20 cellular contexts compared by ENCODE assay signal in genomic region chr3:172069473-172069872, GRCh38. TPM values are rescaled to one million over a fixed set of nuclear protein-coding genes. Genes with fewer than 3 reads are reported as not detected.
DNase-seq lines count a peak whose midpoint lies in the region; ATAC-seq and TF ChIP-seq lines count a peak whose summit lies in the region.
"Had no signal": no experiment of that assay in that cellular context is flagged by ENCODE, and none has a peak within 500 bp of the region (broad histone marks: within the 10 kb centered on the region; RNA-seq: fewer than 3 reads in every experiment).

No MANE protein-coding gene starts in this region.

- in situ Hi-C loops in ACHN (cut with HindIII; ENCODE audit: low pct_ligation_motif_present, low pct_unique_long_range_greater_than_20kb, low sequenced_read_pairs) (no loop called here), G401 (cut with HindIII; ENCODE audit: low sequenced_read_pairs) (no loop called here)

- DNase-seq in natural killer cell (no peak), left kidney (ENCODE audit: low read depth, low spot score) (peak; percentile 74), psoas muscle (no peak), ACHN (no peak), retina (no peak), G401 (ENCODE audit: low spot score) (no peak)
- DNase-seq in natural killer cell treated with Interleukin-12 subunit alpha and Interleukin-12 subunit beta and Interleukin-15 and Interleukin-18, amount 100 ng/mL, for 72 hours (ENCODE audit: low spot score): no peak
- DNase-seq: activated naive CD4-positive, alpha-beta T cell treated with anti-CD3 and anti-CD28 coated beads, Interleukin-2, amount 10 ng/mL, durations not matched to agents 7 days and 5 days; caudate nucleus; NCI-H1092; NCI-H187 treated with DMSO at 0.1 percent for 48 hours; NCI-H526 treated with DMSO at 0.1 percent for 48 hours; SK-N-SH; T-helper 9 cell had no signal

- intact Hi-C loops in natural killer cell (cut with micrococcal nuclease): no loop called here
- intact Hi-C loops in psoas muscle (cut with DNase I): no loop called here

- H3K27me3 ChIP-seq in psoas muscle (ENCODE audit: insufficient read depth in 3 of 3, low read length in 2 of 3): no peaks in the 10 kb centered on the region
- H3K27me3 ChIP-seq: vagina had no signal

- peak overlapping the region; percentile 4 to 50 for H3K27ac Mint-ChIP-seq in natural killer cell
- H3K27ac Mint-ChIP-seq in natural killer cell treated with Interleukin-12 subunit alpha and Interleukin-12 subunit beta and Interleukin-15 and Interleukin-18, amount 100 ng/mL, for 72 hours: no peak overlapping the region
- H3K27ac Mint-ChIP-seq: activated naive CD4-positive, alpha-beta T cell treated with anti-CD3 and anti-CD28 coated beads, Interleukin-2, amount 10 ng/mL, durations not matched to agents 7 days and 5 days; activated T-helper 1 cell treated with anti-CD3 and anti-CD28 coated beads, Interleukin-12 subunit alpha, Interleukin-12 subunit beta, Interleukin-2, Interleukin-4 antibody, amounts not matched to agents 30 ng/mL and 10 ng/mL and 1 ng/mL, durations not matched to agents 14 hours and 24 hours and 36 hours; memory B cell had no signal

- H3K4me1 ChIP-seq in psoas muscle: peaks cover 90% of the 10 kb centered on the region

- no peak overlapping the region for H3K4me3 ChIP-seq in psoas muscle
- H3K4me3 ChIP-seq: vagina had no signal

- H3K27ac ChIP-seq in psoas muscle: peak overlapping the region; percentile 5
- H3K27ac ChIP-seq: C4-2B, parathyroid adenoma, vagina had no signal

- peaks cover 78 to 79% of the 10 kb centered on the region in 2 donors for H3K4me1 Mint-ChIP-seq in natural killer cell
- H3K4me1 Mint-ChIP-seq in natural killer cell treated with Interleukin-12 subunit alpha and Interleukin-12 subunit beta and Interleukin-15 and Interleukin-18, amount 100 ng/mL, for 72 hours (ENCODE audit: low read depth in 2 of 2): peaks cover 66 to 78% of the 10 kb centered on the region in 2 donors

- no peaks in the 10 kb centered on the region for H3K36me3 Mint-ChIP-seq in natural killer cell
- peaks cover 4% of the 10 kb centered on the region for H3K36me3 Mint-ChIP-seq in natural killer cell treated with Interleukin-12 subunit alpha and Interleukin-12 subunit beta and Interleukin-15 and Interleukin-18, amount 100 ng/mL, for 72 hours
- H3K36me3 Mint-ChIP-seq: memory B cell had no signal

- no peaks in the 10 kb centered on the region for H3K27me3 Mint-ChIP-seq in natural killer cell (ENCODE audit: low read depth in 2 of 2)
- no peaks in the 10 kb centered on the region for H3K27me3 Mint-ChIP-seq in natural killer cell treated with Interleukin-12 subunit alpha and Interleukin-12 subunit beta and Interleukin-15 and Interleukin-18, amount 100 ng/mL, for 72 hours
- H3K27me3 Mint-ChIP-seq: activated naive CD4-positive, alpha-beta T cell treated with anti-CD3 and anti-CD28 coated beads, Interleukin-2, amount 10 ng/mL, durations not matched to agents 7 days and 5 days; memory B cell had no signal

- 62 to 76% (median 65%) methylated on average over 3 of the region's 3 CpGs for WGBS in psoas muscle, 3 donors

- no peak overlapping the region for H3K4me3 Mint-ChIP-seq in natural killer cell
- H3K4me3 Mint-ChIP-seq in natural killer cell treated with Interleukin-12 subunit alpha and Interleukin-12 subunit beta and Interleukin-15 and Interleukin-18, amount 100 ng/mL, for 72 hours: no peak overlapping the region
- H3K4me3 Mint-ChIP-seq: activated naive CD4-positive, alpha-beta T cell treated with anti-CD3 and anti-CD28 coated beads, Interleukin-2, amount 10 ng/mL, durations not matched to agents 7 days and 5 days; activated T-helper 1 cell treated with anti-CD3 and anti-CD28 coated beads, Interleukin-12 subunit alpha, Interleukin-12 subunit beta, Interleukin-2, Interleukin-4 antibody, amounts not matched to agents 30 ng/mL and 10 ng/mL and 1 ng/mL, durations not matched to agents 14 hours and 24 hours and 36 hours; memory B cell had no signal

- no peaks in the 10 kb centered on the region for H3K36me3 ChIP-seq in psoas muscle (ENCODE audit: insufficient read depth in 1 of 2, low read depth in 1 of 2)
- H3K36me3 ChIP-seq: vagina had no signal

- H3K9me3 ChIP-seq in psoas muscle: no peaks in the 10 kb centered on the region
- H3K9me3 ChIP-seq: SK-N-SH, vagina had no signal

- ATAC-seq in natural killer cell: no peak
- no peak for ATAC-seq in natural killer cell treated with Interleukin-12 subunit alpha and Interleukin-12 subunit beta and Interleukin-15 and Interleukin-18, amount 100 ng/mL, for 72 hours
- ATAC-seq in psoas muscle: peak in 2 of 4 donors; percentile 25 to 50
- ATAC-seq in HG03280 (IDR thresholded peaks at IDR 0.05; ENCODE audit: unreplicated experiment): no peak

- no peaks in the 10 kb centered on the region for H3K9me3 Mint-ChIP-seq in natural killer cell
- H3K9me3 Mint-ChIP-seq in natural killer cell treated with Interleukin-12 subunit alpha and Interleukin-12 subunit beta and Interleukin-15 and Interleukin-18, amount 100 ng/mL, for 72 hours: no peaks in the 10 kb centered on the region
- H3K9me3 Mint-ChIP-seq: activated naive CD4-positive, alpha-beta T cell treated with anti-CD3 and anti-CD28 coated beads, Interleukin-2, amount 10 ng/mL, durations not matched to agents 7 days and 5 days; activated T-helper 1 cell treated with anti-CD3 and anti-CD28 coated beads, Interleukin-12 subunit alpha, Interleukin-12 subunit beta, Interleukin-2, Interleukin-4 antibody, amounts not matched to agents 30 ng/mL and 10 ng/mL and 1 ng/mL, durations not matched to agents 14 hours and 24 hours and 36 hours; memory B cell had no signal

- TF ChIP-seq CTCF in natural killer cell (IDR thresholded peaks at IDR 0.05) (no peak), psoas muscle (IDR thresholded peaks at IDR 0.05) (no peak)

RNA-seq across cellular contexts. Expression of gene FNDC3B, which starts 30.1 kb away (rescaled TPM):
- 100 to 1,000 TPM; 154 to 214 (median 206) TPM for total RNA-seq in natural killer cell
- 100 to 1,000 TPM; 149 to 217 TPM for total RNA-seq in natural killer cell treated with Interleukin-12 subunit alpha and Interleukin-12 subunit beta and Interleukin-15 and Interleukin-18, amount 100 ng/mL, for 72 hours
- 100 to 1,000 TPM in 1 of 4 donors, 10 to 100 TPM in 3; 50.8 to 133 (median 74.1) TPM for total RNA-seq in psoas muscle
- 10 to 100 TPM; 12.4 to 30.8 (median 19.4) TPM for polyA plus RNA-seq in psoas muscle
- total RNA-seq in G401 (2014; rRNA removed; shearing (Covaris generic)): 12.7 and 22.9 TPM in 2 replicates

Comparison
In these comparisons a context has a peak if more than half of its experiments do, and no peak if none do; other contexts are left out.
1. H3K27ac Mint-ChIP-seq: peak in natural killer cell (2 of 2); none in natural killer cell treated with Interleukin-12 subunit alpha and Interleukin-12 subunit beta and Interleukin-15 and Interleukin-18, amount 100 ng/mL, for 72 hours (0 of 2).